Comparison of ENCODE assay signal across 19 cellular contexts in genomic region chr13:113967206-113967720, GRCh38. TPM values are rescaled to one million over a fixed set of nuclear protein-coding genes. Genes with fewer than 3 reads are reported as not detected.
"Had no signal": no experiment of that assay in that cellular context is flagged by ENCODE, and none has a peak within 500 bp of the region (broad histone marks: within the 10 kb centered on the region; RNA-seq: fewer than 3 reads in every experiment).

No MANE protein-coding gene starts in this region.

- H3K9me3 Mint-ChIP-seq: activated T-helper 17 cell treated with anti-CD3 and anti-CD28 coated beads, Interleukin-2, amount 50 U/mL, for 72 hours; endodermal cell; naive B cell had no signal

- H3K4me3 Mint-ChIP-seq: activated naive CD8-positive, alpha-beta T cell; activated T-helper 17 cell treated with anti-CD3 and anti-CD28 coated beads, Interleukin-2, amount 50 U/mL, for 72 hours; endodermal cell; naive B cell; WTC11 had no signal

- H3K27me3 Mint-ChIP-seq: activated naive CD8-positive, alpha-beta T cell; activated T-helper 17 cell treated with anti-CD3 and anti-CD28 coated beads, Interleukin-2, amount 50 U/mL, for 72 hours; naive B cell had no signal

- H3K4me1 Mint-ChIP-seq: activated T-helper 17 cell treated with anti-CD3 and anti-CD28 coated beads, Interleukin-2, amount 50 U/mL, for 72 hours; naive B cell; WTC11 had no signal

- H3K27ac Mint-ChIP-seq: activated naive CD8-positive, alpha-beta T cell; activated T-helper 17 cell treated with anti-CD3 and anti-CD28 coated beads, Interleukin-2, amount 50 U/mL, for 72 hours; endodermal cell; naive B cell; WTC11 had no signal

- H3K4me1 ChIP-seq: adrenal gland, SJCRH30 had no signal

- H3K4me3 ChIP-seq: adrenal gland, esophagus squamous epithelium, gastrocnemius medialis, left lung, SJCRH30 had no signal

- DNase-seq: activated naive CD4-positive, alpha-beta T cell; activated T-cell treated with anti-CD3 and anti-CD28 coated beads, Interleukin-2, amount 50 U/mL, for 1 hour; adrenal gland; cerebellar nuclear complex; cortex of kidney; endodermal cell; esophagus squamous epithelium; gastrocnemius medialis; mesenchymal stem cell; naive B cell; SJCRH30; stimulated activated CD4-positive, alpha-beta T cell treated with anti-CD3 and anti-CD28 coated beads, Interleukin-2, amount 100 ng/mL, for 48 hours; stimulated activated naive CD4-positive, alpha-beta T cell treated with Interleukin-2 at 50 U/mL for 16 hours; T1000 had no signal

- H3K9me3 ChIP-seq: adrenal gland, esophagus squamous epithelium, gastrocnemius medialis, left lung had no signal

- ATAC-seq: activated T-helper 17 cell treated with anti-CD3 and anti-CD28 coated beads, Interleukin-2, amount 50 U/mL, for 72 hours; gastrocnemius medialis; left lung; WTC11 had no signal

- H3K27me3 ChIP-seq: adrenal gland, esophagus squamous epithelium, gastrocnemius medialis, left lung, SJCRH30 had no signal

- H3K36me3 ChIP-seq: adrenal gland, esophagus squamous epithelium, gastrocnemius medialis, left lung, SJCRH30 had no signal

- H3K27ac ChIP-seq: adrenal gland, esophagus squamous epithelium, gastrocnemius medialis, left lung, SJCRH30 had no signal

- H3K36me3 Mint-ChIP-seq: activated naive CD8-positive, alpha-beta T cell; naive B cell had no signal

RNA-seq across cellular contexts. Expression of gene C13orf46, which starts 6.6 kb away (rescaled TPM):
- total RNA-seq: bronchial epithelial cell, esophagus squamous epithelium had no signal
